ENCODE assay signal across 1 cellular context in genomic region chr17:55286681-55287589, GRCh38.
TF ChIP-seq lines count a peak whose summit lies in the region.

No MANE protein-coding gene starts in this region.

TF ChIP-seq in HepG2, 621 proteins besides CTCF, POLR2A, EP300 and RAD21 (continued from another document and continues in another):
- TF ChIP-seq BCLAF1 (IDR thresholded peaks at IDR 0.05) (no peak), LCORL (IDR thresholded peaks at IDR 0.05) (peak; percentile 37; the same call in 1 of the 2 replicates), LCORL (CRISPR knock-in tag; IDR thresholded peaks at IDR 0.05) (no peak; the same call in 1 of the 2 replicates), ARNT (IDR thresholded peaks at IDR 0.05) (no peak), TBL1XR1 (IDR thresholded peaks at IDR 0.05; ENCODE audit: borderline replicate concordance, low read length, partially characterized antibody) (peak; percentile 50), ATAD3A (CRISPR knock-in tag; IDR thresholded peaks at IDR 0.05) (no peak), ZMYM3 (CRISPR knock-in tag; IDR thresholded peaks at IDR 0.05) (peak; percentile 69; the same call in 1 of the 2 replicates), STAT5B (CRISPR knock-in tag; IDR thresholded peaks at IDR 0.05) (peak; percentile 80; the same call in 1 of the 2 replicates), TGIF2 (CRISPR knock-in tag; IDR thresholded peaks at IDR 0.05) (peak; percentile 88), ZFP37 (CRISPR knock-in tag; IDR thresholded peaks at IDR 0.05; ENCODE audit: borderline replicate concordance) (0 out of 2 replicates have a peak, but pooled peaks have one; percentile 82), ZNF7 (CRISPR knock-in tag; IDR thresholded peaks at IDR 0.05) (peak; percentile 82; the same call in 1 of the 2 replicates), ZNF280D (CRISPR knock-in tag; IDR thresholded peaks at IDR 0.05) (peak; percentile 80; the same call in 1 of the 2 replicates), SUZ12 (IDR thresholded peaks at IDR 0.05; ENCODE audit: low read depth, low read length) (no peak), SP1 (IDR thresholded peaks at IDR 0.05) (no peak), SP1 (CRISPR knock-in tag; IDR thresholded peaks at IDR 0.05) (peak; percentile 23; the same call in 1 of the 2 replicates), ERF (CRISPR knock-in tag; IDR thresholded peaks at IDR 0.05) (peak; percentile 60), ZNF12 (CRISPR knock-in tag; IDR thresholded peaks at IDR 0.05) (peak; percentile 8; the same call in 1 of the 2 replicates), ZNF503 (CRISPR knock-in tag; IDR thresholded peaks at IDR 0.05) (peak; percentile 98), ZHX2 (IDR thresholded peaks at IDR 0.05; ENCODE audit: low read depth) (no peak), ZHX2 (CRISPR knock-in tag; IDR thresholded peaks at IDR 0.05; ENCODE audit: borderline replicate concordance) (peak; percentile 92; the same call in 1 of the 2 replicates), ZXDC (CRISPR knock-in tag; IDR thresholded peaks at IDR 0.05) (no peak), ZNF496 (CRISPR knock-in tag; IDR thresholded peaks at IDR 0.05; ENCODE audit: insufficient replicate concordance) (no peak), ZNF567 (CRISPR knock-in tag; IDR thresholded peaks at IDR 0.05; ENCODE audit: borderline replicate concordance) (no peak; the same call in 1 of the 2 replicates), NCOA1 (CRISPR knock-in tag; IDR thresholded peaks at IDR 0.05) (peak; percentile 100), HOXA3 (CRISPR knock-in tag; IDR thresholded peaks at IDR 0.05) (peak; percentile 72), ZGPAT (CRISPR knock-in tag; IDR thresholded peaks at IDR 0.05) (peak; percentile 97), NR2F1 (CRISPR knock-in tag; IDR thresholded peaks at IDR 0.05) (peak; percentile 82 to 95), SNAPC2 (CRISPR knock-in tag; IDR thresholded peaks at IDR 0.05) (peak; percentile 95), IKZF4 (CRISPR knock-in tag; IDR thresholded peaks at IDR 0.05; ENCODE audit: borderline replicate concordance, low read depth, not compliant biosample characterization) (no peak), ZEB1 (IDR thresholded peaks at IDR 0.05; ENCODE audit: insufficient replicate concordance, low read depth) (peak; percentile 65), CREB1 (IDR thresholded peaks at IDR 0.05) (0 out of 2 replicates have a peak, but pooled peaks have one; percentile 29), CREB1 (CRISPR knock-in tag; IDR thresholded peaks at IDR 0.05) (peak; percentile 86), ZNF557 (CRISPR knock-in tag; IDR thresholded peaks at IDR 0.05) (peak; percentile 22; the same call in 1 of the 2 replicates), ZNF207 (IDR thresholded peaks at IDR 0.05; ENCODE audit: borderline replicate concordance) (no peak), ZNF383 (CRISPR knock-in tag; IDR thresholded peaks at IDR 0.05; ENCODE audit: borderline replicate concordance) (no peak), ZNF790 (CRISPR knock-in tag; IDR thresholded peaks at IDR 0.05; ENCODE audit: borderline replicate concordance) (no peak), ZBTB37 (CRISPR knock-in tag; IDR thresholded peaks at IDR 0.05) (peak; percentile 77), ZZZ3 (CRISPR knock-in tag; IDR thresholded peaks at IDR 0.05; ENCODE audit: borderline replicate concordance) (no peak), HMGA1 (CRISPR knock-in tag; conservative IDR thresholded peaks at IDR 0.05) (no peak)
